In the genomic region with DNA sequence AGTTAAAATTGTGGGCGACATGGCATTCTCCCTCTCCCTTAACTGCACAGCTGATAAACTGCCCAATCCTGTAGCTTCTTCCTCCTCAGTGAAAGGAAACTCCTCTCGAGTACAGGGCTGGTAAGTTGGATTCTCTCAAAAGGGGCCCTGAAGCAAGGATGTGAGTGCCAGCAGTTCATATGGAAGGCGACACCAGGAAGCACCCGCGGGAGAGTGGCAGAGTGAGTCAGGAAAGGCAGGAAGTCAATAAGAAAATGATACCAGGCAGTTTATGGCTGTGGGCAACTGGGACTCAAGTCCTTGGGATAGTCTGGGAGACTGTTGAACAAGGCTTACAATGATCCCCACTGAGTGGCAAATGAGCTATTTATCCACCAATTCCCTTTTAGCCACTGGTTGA, we compare ENCODE assay signal across 16 cellular contexts. TPM values are rescaled to one million over a fixed set of nuclear protein-coding genes. Genes with fewer than 3 reads are reported as not detected.
A peak's percentile ranks its signal among the peaks of the same experiment; 100 is the strongest.
DNase-seq lines count a peak whose midpoint lies in the region; ATAC-seq and TF ChIP-seq lines count a peak whose summit lies in the region.
"Had no signal": no experiment of that assay in that cellular context is flagged by ENCODE, and none has a peak within 500 bp of the region (broad histone marks: within the 10 kb centered on the region; RNA-seq: fewer than 3 reads in every experiment).

No MANE protein-coding gene starts in this region.

- H3K4me3 Mint-ChIP-seq in dendritic cell treated with granulocyte-macrophage colony-stimulating factor and Interleukin-4, amounts not matched to agents 40 ng/mL and 50 ng/mL, for 4 days, result no peak overlapping the region
- no peak overlapping the region for H3K4me3 Mint-ChIP-seq in activated CD8-positive, alpha-beta memory T cell treated with anti-CD3 and anti-CD28 coated beads, Interleukin-2, amount 10 ng/mL, durations not matched to agents 7 days and 5 days
- H3K4me3 Mint-ChIP-seq: activated CD4-positive, alpha-beta memory T cell treated with anti-CD3 and anti-CD28 coated beads, Interleukin-2, amount 10 ng/mL, durations not matched to agents 7 days and 5 days; CD4-positive, alpha-beta memory T cell had no signal

- peak overlapping the region; percentile 12 for H3K27ac Mint-ChIP-seq in dendritic cell treated with granulocyte-macrophage colony-stimulating factor and Interleukin-4, amounts not matched to agents 40 ng/mL and 50 ng/mL, for 4 days
- H3K27ac Mint-ChIP-seq in activated CD8-positive, alpha-beta memory T cell treated with anti-CD3 and anti-CD28 coated beads, Interleukin-2, amount 10 ng/mL, durations not matched to agents 7 days and 5 days, result no peak overlapping the region
- H3K27ac Mint-ChIP-seq: activated CD4-positive, alpha-beta memory T cell treated with anti-CD3 and anti-CD28 coated beads, Interleukin-2, amount 10 ng/mL, durations not matched to agents 7 days and 5 days had no signal

- peaks cover 52% of the 10 kb centered on the region for H3K36me3 Mint-ChIP-seq in dendritic cell treated with granulocyte-macrophage colony-stimulating factor and Interleukin-4, amounts not matched to agents 40 ng/mL and 50 ng/mL, for 4 days (ENCODE audit: low read depth)
- peaks cover 12% of the 10 kb centered on the region for H3K36me3 Mint-ChIP-seq in activated CD8-positive, alpha-beta memory T cell treated with anti-CD3 and anti-CD28 coated beads, Interleukin-2, amount 10 ng/mL, durations not matched to agents 7 days and 5 days

- intact Hi-C loops in dendritic cell treated with granulocyte-macrophage colony-stimulating factor and Interleukin-4, amounts not matched to agents 40 ng/mL and 50 ng/mL, for 4 days (cut with micrococcal nuclease), result no loop called here
- intact Hi-C loops in psoas muscle (cut with DNase I), result no loop called here

- no peaks in the 10 kb centered on the region for H3K27me3 Mint-ChIP-seq in dendritic cell treated with granulocyte-macrophage colony-stimulating factor and Interleukin-4, amounts not matched to agents 40 ng/mL and 50 ng/mL, for 4 days
- H3K27me3 Mint-ChIP-seq in activated CD8-positive, alpha-beta memory T cell treated with anti-CD3 and anti-CD28 coated beads, Interleukin-2, amount 10 ng/mL, durations not matched to agents 7 days and 5 days, result no peaks in the 10 kb centered on the region
- H3K27me3 Mint-ChIP-seq: activated CD4-positive, alpha-beta memory T cell treated with anti-CD3 and anti-CD28 coated beads, Interleukin-2, amount 10 ng/mL, durations not matched to agents 7 days and 5 days; CD4-positive, alpha-beta memory T cell had no signal

- H3K27me3 ChIP-seq in psoas muscle (ENCODE audit: insufficient read depth in 3 of 3, low read length in 2 of 3), result no peaks in the 10 kb centered on the region
- H3K27me3 ChIP-seq: cardiac muscle cell, esophagus muscularis mucosa, suprapubic skin had no signal

- WGBS in psoas muscle, 3 donors, result 69 to 75% (median 74%) methylated on average over 5 of the region's 5 CpGs

- H3K4me3 ChIP-seq in psoas muscle, result no peak overlapping the region
- H3K4me3 ChIP-seq: cardiac muscle cell, esophagus muscularis mucosa, suprapubic skin had no signal

- ATAC-seq in psoas muscle, result peak in 1 of 4 donors; percentile 45
- ATAC-seq in activated CD8-positive, alpha-beta memory T cell treated with anti-CD3 and anti-CD28 coated beads, Interleukin-2, amount 10 ng/mL, durations not matched to agents 7 days and 5 days, result no peak

- H3K4me1 ChIP-seq in psoas muscle, result peaks cover 3% of the 10 kb centered on the region
- H3K4me1 ChIP-seq: suprapubic skin had no signal

- peak overlapping the region; percentile 37 for H3K27ac ChIP-seq in psoas muscle
- H3K27ac ChIP-seq: cardiac muscle cell, esophagus muscularis mucosa, suprapubic skin had no signal

- H3K36me3 ChIP-seq in psoas muscle (ENCODE audit: insufficient read depth in 1 of 2, low read depth in 1 of 2), result peaks cover 0 to 2% of the 10 kb centered on the region in 2 donors
- H3K36me3 ChIP-seq: cardiac muscle cell, suprapubic skin had no signal

- DNase-seq in HCEC 1CT, result peak; percentile 9
- DNase-seq in NCI-H226, result peak; percentile 40
- no peak for DNase-seq in psoas muscle
- no peak for DNase-seq in mucosa of gallbladder (ENCODE audit: low spot score)
- DNase-seq in activated CD8-positive, alpha-beta memory T cell treated with anti-CD3 and anti-CD28 coated beads, Interleukin-2, amount 10 ng/mL, durations not matched to agents 7 days and 5 days, result no peak
- no peak for DNase-seq in activated T-cell treated with anti-CD3 and anti-CD28 coated beads, Interleukin-2, amount 50 U/mL, for 48 hours
- DNase-seq: activated CD4-positive, alpha-beta memory T cell treated with anti-CD3 and anti-CD28 coated beads, Interleukin-2, amount 10 ng/mL, durations not matched to agents 7 days and 5 days; activated naive CD4-positive, alpha-beta T cell treated with Interleukin-2 at 50 U/mL for 16 hours; CD4-positive, alpha-beta memory T cell; NCI-H146; NK-92 treated with Interleukin-12 subunit alpha and Interleukin-12 subunit beta, amount 100 ng/mL, for 24 hours; T-helper 1 cell had no signal

- CTCF ChIA-PET in activated CD8-positive, alpha-beta memory T cell treated with anti-CD3 and anti-CD28 coated beads, Interleukin-2, amount 10 ng/mL, durations not matched to agents 7 days and 5 days (lab: Charles Lee), result no interaction called here

- H3K4me1 Mint-ChIP-seq in dendritic cell treated with granulocyte-macrophage colony-stimulating factor and Interleukin-4, amounts not matched to agents 40 ng/mL and 50 ng/mL, for 4 days (ENCODE audit: low read depth), result no peaks in the 10 kb centered on the region
- H3K4me1 Mint-ChIP-seq in activated CD8-positive, alpha-beta memory T cell treated with anti-CD3 and anti-CD28 coated beads, Interleukin-2, amount 10 ng/mL, durations not matched to agents 7 days and 5 days, result no peaks in the 10 kb centered on the region
- H3K4me1 Mint-ChIP-seq: activated CD4-positive, alpha-beta memory T cell treated with anti-CD3 and anti-CD28 coated beads, Interleukin-2, amount 10 ng/mL, durations not matched to agents 7 days and 5 days had no signal

- no peaks in the 10 kb centered on the region for H3K9me3 Mint-ChIP-seq in dendritic cell treated with granulocyte-macrophage colony-stimulating factor and Interleukin-4, amounts not matched to agents 40 ng/mL and 50 ng/mL, for 4 days
- no peaks in the 10 kb centered on the region for H3K9me3 Mint-ChIP-seq in activated CD8-positive, alpha-beta memory T cell treated with anti-CD3 and anti-CD28 coated beads, Interleukin-2, amount 10 ng/mL, durations not matched to agents 7 days and 5 days (ENCODE audit: low read depth)
- H3K9me3 Mint-ChIP-seq: activated CD4-positive, alpha-beta memory T cell treated with anti-CD3 and anti-CD28 coated beads, Interleukin-2, amount 10 ng/mL, durations not matched to agents 7 days and 5 days; CD4-positive, alpha-beta memory T cell had no signal

- H3K9me3 ChIP-seq in psoas muscle, result no peaks in the 10 kb centered on the region
- H3K9me3 ChIP-seq: esophagus muscularis mucosa, suprapubic skin had no signal

- no peak for TF ChIP-seq CTCF in psoas muscle (IDR thresholded peaks at IDR 0.05)

RNA-seq across cellular contexts. Expression of a gene that starts 34.8 kb away (rescaled TPM):
- 10 to 100 TPM in 1 of 4 donors, 1 to 10 TPM in 3; 5.4 to 12.4 (median 6.2) TPM for total RNA-seq in psoas muscle
- 1 to 10 TPM; 3.8 to 9.3 (median 4.2) TPM for polyA plus RNA-seq in psoas muscle
- 71.4 TPM for total RNA-seq in mucosa of gallbladder
- 10 to 100 TPM; 47.9 to 62.6 TPM for total RNA-seq in activated CD8-positive, alpha-beta memory T cell treated with anti-CD3 and anti-CD28 coated beads, Interleukin-2, amount 10 ng/mL, durations not matched to agents 7 days and 5 days

RNA-seq across cellular contexts. Expression of a gene that starts 57.6 kb away (rescaled TPM):
- total RNA-seq in psoas muscle (10 to 100 TPM; 18.4 to 46.8 (median 33.2) TPM), mucosa of gallbladder (29.9 TPM)
- 10 to 100 TPM; 17.7 to 43.5 (median 34.1) TPM for polyA plus RNA-seq in psoas muscle
- total RNA-seq in activated CD8-positive, alpha-beta memory T cell treated with anti-CD3 and anti-CD28 coated beads, Interleukin-2, amount 10 ng/mL, durations not matched to agents 7 days and 5 days, result 100 to 1,000 TPM; 110 to 114 TPM

Comparison
In these comparisons a context has a peak if more than half of its experiments do, and no peak if none do; other contexts are left out.
1. DNase-seq: peak in HCEC 1CT (single experiment) and NCI-H226 (single experiment); none in psoas muscle (0 of 2), mucosa of gallbladder (single experiment), activated CD8-positive, alpha-beta memory T cell treated with anti-CD3 and anti-CD28 coated beads, Interleukin-2, amount 10 ng/mL, durations not matched to agents 7 days and 5 days (single experiment) and activated T-cell treated with anti-CD3 and anti-CD28 coated beads, Interleukin-2, amount 50 U/mL, for 48 hours (0 of 2).